Comparison of ENCODE assay signal across 8 cellular contexts in the genomic region with DNA sequence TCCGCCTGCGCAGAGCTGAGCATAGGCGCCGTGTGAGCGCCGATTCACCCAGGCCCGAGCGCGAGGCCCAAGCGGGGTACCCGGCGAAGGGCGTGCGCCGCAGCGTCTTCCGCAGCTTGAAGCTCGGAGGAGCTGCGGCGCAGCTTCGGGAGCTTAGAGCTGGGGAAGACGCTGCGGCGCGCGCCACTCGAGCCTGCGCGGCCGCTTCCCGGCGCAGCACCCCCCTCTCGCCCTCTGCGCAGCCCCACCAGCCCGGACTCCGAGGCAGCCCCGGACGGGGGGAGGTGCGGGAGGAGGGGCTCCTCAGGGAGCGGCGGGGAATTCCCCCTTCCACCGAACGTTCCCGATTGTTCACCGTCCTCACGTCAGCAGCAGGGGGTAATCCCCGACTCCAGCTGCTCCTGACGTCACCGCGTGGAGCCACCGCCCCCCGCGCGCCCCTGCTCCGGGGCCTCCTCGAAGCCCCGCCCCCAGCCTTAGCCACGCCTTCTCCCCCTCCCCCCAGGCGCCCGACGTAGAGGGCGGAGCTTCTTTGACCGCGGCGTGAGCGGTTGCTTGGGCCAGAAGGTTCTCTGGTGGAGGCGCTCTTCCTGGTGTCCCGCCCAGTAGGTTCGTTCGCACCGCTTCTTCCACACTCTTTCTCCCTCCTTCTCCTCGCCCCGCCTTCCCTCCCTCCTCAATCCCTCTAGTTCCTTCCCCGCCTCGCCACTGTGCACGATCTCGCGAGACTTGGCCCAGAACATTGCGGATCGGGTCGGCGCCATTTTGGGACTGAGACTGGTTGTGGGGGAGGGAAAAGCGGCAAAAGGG. TPM values are rescaled to one million over a fixed set of nuclear protein-coding genes. Genes with fewer than 3 reads are reported as not detected.
DNase-seq lines count a peak whose midpoint lies in the region; ATAC-seq and TF ChIP-seq lines count a peak whose summit lies in the region.

A gene with protein sequence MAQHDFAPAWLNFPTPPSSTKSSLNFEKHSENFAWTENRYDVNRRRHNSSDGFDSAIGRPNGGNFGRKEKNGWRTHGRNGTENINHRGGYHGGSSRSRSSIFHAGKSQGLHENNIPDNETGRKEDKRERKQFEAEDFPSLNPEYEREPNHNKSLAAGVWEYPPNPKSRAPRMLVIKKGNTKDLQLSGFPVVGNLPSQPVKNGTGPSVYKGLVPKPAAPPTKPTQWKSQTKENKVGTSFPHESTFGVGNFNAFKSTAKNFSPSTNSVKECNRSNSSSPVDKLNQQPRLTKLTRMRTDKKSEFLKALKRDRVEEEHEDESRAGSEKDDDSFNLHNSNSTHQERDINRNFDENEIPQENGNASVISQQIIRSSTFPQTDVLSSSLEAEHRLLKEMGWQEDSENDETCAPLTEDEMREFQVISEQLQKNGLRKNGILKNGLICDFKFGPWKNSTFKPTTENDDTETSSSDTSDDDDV (plus strand): TSS at position 742 of the 810 bp plus-strand sequence. CDS start 40,072 bp downstream, outside the sequence.

- no peaks in the 10 kb centered on the region for H3K9me3 ChIP-seq in Peyer's patch
- no peaks in the 10 kb centered on the region for H3K9me3 ChIP-seq in muscle layer of duodenum (ENCODE audit: control insufficient read depth in 1 of 2, low read length in 2 of 2)

- H3K4me1 ChIP-seq in KMS-11 (ENCODE audit: low read depth, poor library complexity, severe bottlenecking): peaks cover 25% of the 10 kb centered on the region
- peaks cover 0 to 22% (median 0%) of the 10 kb centered on the region in 4 donors for H3K4me1 ChIP-seq in Peyer's patch
- peaks cover 0 to under 1% of the 10 kb centered on the region in 2 donors for H3K4me1 ChIP-seq in muscle layer of duodenum (ENCODE audit: control insufficient read depth in 1 of 2, insufficient read depth in 2 of 2, low read length in 2 of 2)

- peak; percentile 97 for DNase-seq in DMS53 treated with DMSO at 0.1 percent for 48 hours (lab: John Stamatoyannopoulos, UW; ENCODE audit: unreplicated experiment)
- DNase-seq in Peyer's patch: peak; percentile 97 to 99 (median 99)
- DNase-seq in activated T-cell treated with anti-CD3 and anti-CD28 coated beads, Interleukin-2, amount 50 U/mL, for 48 hours: peak; percentile 98
- DNase-seq in stimulated activated CD8-positive, alpha-beta memory T cell treated with anti-CD3 and anti-CD28 coated beads, Interleukin-7, amount 100 ng/mL, for 4 hours (ENCODE audit: low read depth in 2 of 2): peak; percentile 97 to 99

- peaks cover 17% of the 10 kb centered on the region for H4K20me1 ChIP-seq in KMS-11 (ENCODE audit: insufficient read depth)

- H3K27ac ChIP-seq in KMS-11 (peak within 1 kb of the TSS; percentile 99), Peyer's patch (peak within 1 kb of the TSS; percentile 100), muscle layer of duodenum (ENCODE audit: low read length) (peak within 1 kb of the TSS; percentile 96)

- H3K9ac ChIP-seq in KMS-11: peak within 1 kb of the TSS; percentile 99

- no peak for TF ChIP-seq CTCF in KMS-11 (conservative IDR thresholded peaks at IDR 0.05; ENCODE audit: low read depth, low read length)
- peak in 2 of 6 experiments; percentile 13 to 14 for TF ChIP-seq CTCF in Peyer's patch (IDR thresholded peaks at IDR 0.05)

- H3K36me3 ChIP-seq in KMS-11 (ENCODE audit: insufficient read depth) (peaks cover 10% of the 10 kb centered on the region; the same call in 1 of the 2 replicates), Peyer's patch (no peaks in the 10 kb centered on the region), muscle layer of duodenum (ENCODE audit: control insufficient read depth in 1 of 2, insufficient read depth in 2 of 2, low read length in 2 of 2) (peaks cover 0 to 21% of the 10 kb centered on the region in 2 donors)

- ATAC-seq in GM21737 (IDR thresholded peaks at IDR 0.05; ENCODE audit: unreplicated experiment): peak; percentile 61
- peak; percentile 94 for ATAC-seq in esophagus mucosa

- peak; percentile 61 to 74 for TF ChIP-seq POLR2A in Peyer's patch (IDR thresholded peaks at IDR 0.05)

- peak within 1 kb of the TSS; percentile 60 for H2AFZ ChIP-seq in KMS-11 (ENCODE audit: low read depth)

- H3K4me3 ChIP-seq in KMS-11 (IDR thresholded peaks at IDR 0.05; ENCODE audit: insufficient read depth, low read depth, low read length) (no peak within 1 kb of the TSS), Peyer's patch (peak within 1 kb of the TSS; percentile 80 to 96 (median 94)), muscle layer of duodenum (ENCODE audit: low read depth in 1 of 2, low read length in 2 of 2) (peak within 1 kb of the TSS; percentile 77 to 92)

- H3K79me2 ChIP-seq in KMS-11 (ENCODE audit: insufficient read depth, low read depth): peaks cover 47% of the 10 kb centered on the region

- H3K4me2 ChIP-seq in KMS-11: peak within 1 kb of the TSS; percentile 93

- H3K27me3 ChIP-seq in KMS-11 (ENCODE audit: insufficient read depth, low read depth) (no peaks in the 10 kb centered on the region), Peyer's patch (no peaks in the 10 kb centered on the region), muscle layer of duodenum (ENCODE audit: low read depth, low read length) (no peaks in the 10 kb centered on the region)

RNA-seq across cellular contexts. Expression of the gene that starts here (rescaled TPM):
- total RNA-seq in Peyer's patch: 100 to 1,000 TPM in 1 of 4 donors, 10 to 100 TPM in 3; 67.0 to 191 (median 81.7) TPM
- 35.1 TPM for total RNA-seq in esophagus mucosa
